In the genomic region with DNA sequence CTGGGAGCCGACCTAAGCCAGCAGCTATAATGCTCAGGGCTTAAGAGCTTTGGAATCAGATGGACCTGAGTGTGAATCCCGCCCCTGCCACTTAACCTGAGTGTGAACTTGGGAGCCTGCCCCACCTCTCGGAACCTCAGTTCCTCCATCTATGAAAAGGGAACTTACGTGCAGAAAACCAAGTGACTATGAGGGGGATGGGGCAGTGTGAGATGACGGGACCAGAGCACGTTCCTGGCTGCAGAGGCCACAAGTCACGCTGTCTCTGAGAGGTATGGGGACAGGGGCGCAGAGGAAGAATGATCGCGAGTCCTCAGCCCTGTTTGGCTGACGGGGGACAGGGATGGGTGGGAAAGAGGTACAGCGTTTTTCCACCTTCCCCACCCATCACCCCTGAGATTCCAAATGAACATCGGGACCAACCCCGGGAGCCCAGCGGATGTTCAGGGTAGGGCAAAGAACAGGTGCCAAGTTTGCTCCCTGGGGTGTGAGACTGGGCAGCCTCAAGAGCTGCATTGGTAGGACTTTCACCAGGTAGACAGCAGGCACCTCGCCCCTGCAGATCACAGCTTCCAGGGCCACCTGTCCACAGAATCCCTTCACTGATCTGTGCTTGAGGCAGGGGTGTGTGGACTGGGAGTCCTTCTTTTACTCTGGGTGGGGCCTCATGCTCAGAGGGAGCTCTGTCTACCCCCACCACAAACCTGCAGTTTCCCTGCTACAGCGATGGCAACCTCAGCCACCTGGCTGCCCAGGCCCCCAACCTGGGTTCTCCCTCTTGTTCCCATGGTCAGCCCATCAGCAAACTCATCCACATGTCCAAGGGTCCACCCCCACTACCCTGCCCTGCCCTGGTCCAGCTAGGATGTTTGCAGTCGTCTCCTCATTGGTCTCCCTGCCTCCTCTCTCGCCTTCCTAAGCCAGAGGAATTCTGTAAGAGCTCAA, we compare ENCODE assay signal across 1 cellular context.
TF ChIP-seq lines count a peak whose summit lies in the region.

No MANE protein-coding gene starts in this region.

TF ChIP-seq in IMR-90, 13 proteins besides CTCF, POLR2A, EP300 and RAD21 (continued from another document):
- no peak for TF ChIP-seq ELK1 (IDR thresholded peaks at IDR 0.05; ENCODE audit: borderline replicate concordance, low read depth, low read length)
- no peak for TF ChIP-seq RFX5 (IDR thresholded peaks at IDR 0.05; ENCODE audit: low read depth, low read length)
- no peak for TF ChIP-seq NFE2L2 (IDR thresholded peaks at IDR 0.05; ENCODE audit: low read depth, low read length)
- TF ChIP-seq MAFK (IDR thresholded peaks at IDR 0.05; ENCODE audit: low read depth, low read length), result no peak
- no peak for TF ChIP-seq BHLHE40 (IDR thresholded peaks at IDR 0.05; ENCODE audit: low read depth, low read length)
- TF ChIP-seq MXI1 (IDR thresholded peaks at IDR 0.05; ENCODE audit: borderline replicate concordance, low read depth, low read length), result no peak
- TF ChIP-seq, protein P1, sequence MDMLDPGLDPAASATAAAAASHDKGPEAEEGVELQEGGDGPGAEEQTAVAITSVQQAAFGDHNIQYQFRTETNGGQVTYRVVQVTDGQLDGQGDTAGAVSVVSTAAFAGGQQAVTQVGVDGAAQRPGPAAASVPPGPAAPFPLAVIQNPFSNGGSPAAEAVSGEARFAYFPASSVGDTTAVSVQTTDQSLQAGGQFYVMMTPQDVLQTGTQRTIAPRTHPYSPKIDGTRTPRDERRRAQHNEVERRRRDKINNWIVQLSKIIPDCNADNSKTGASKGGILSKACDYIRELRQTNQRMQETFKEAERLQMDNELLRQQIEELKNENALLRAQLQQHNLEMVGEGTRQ (IDR thresholded peaks at IDR 0.05; ENCODE audit: low read depth, low read length), result no peak
- no peak for TF ChIP-seq CHD1 (IDR thresholded peaks at IDR 0.05; ENCODE audit: low read depth, low read length)
TF ChIP-seq in IMR-90: peak in this region for 0.
